In the genomic region with DNA sequence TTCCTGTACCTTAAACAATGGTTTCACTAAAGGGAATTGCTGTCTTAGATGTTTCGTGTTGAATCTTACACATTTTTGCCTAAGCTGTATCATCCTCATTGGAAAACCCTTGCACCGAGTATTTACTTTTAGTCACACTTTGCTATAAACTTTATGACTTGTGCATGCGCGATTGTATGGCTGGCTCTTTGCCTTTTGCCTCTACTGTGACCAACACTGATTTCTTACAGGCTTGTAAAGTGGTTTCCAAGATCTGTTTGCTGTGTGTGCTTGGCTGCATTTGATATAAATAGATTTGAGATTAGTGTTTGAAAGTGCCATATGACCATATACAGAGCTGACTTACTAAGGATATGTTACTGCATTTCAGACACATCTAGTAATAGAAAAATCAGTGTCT, we compare ENCODE assay signal across 12 cellular contexts. TPM values are rescaled to one million over a fixed set of nuclear protein-coding genes. Genes with fewer than 3 reads are reported as not detected.
DNase-seq lines count a peak whose midpoint lies in the region; ATAC-seq and TF ChIP-seq lines count a peak whose summit lies in the region.
"Had no signal": no experiment of that assay in that cellular context is flagged by ENCODE, and none has a peak within 500 bp of the region (broad histone marks: within the 10 kb centered on the region; RNA-seq: fewer than 3 reads in every experiment).

No MANE protein-coding gene starts in this region.

- H3K36me3 Mint-ChIP-seq in activated T-cell treated with anti-CD3 and anti-CD28 coated beads, Interleukin-2, amount 50 U/mL, for 24 hours (ENCODE audit: low read depth), result peaks cover 31% of the 10 kb centered on the region
- H3K36me3 Mint-ChIP-seq in T-cell, result peaks cover 24% of the 10 kb centered on the region

- ATAC-seq in T-cell (replicated peaks in 1 of 4), result no peak

- H3K27ac ChIP-seq in left ventricle myocardium inferior (replicated peaks), result peak overlapping the region; percentile 75
- H3K27ac ChIP-seq in spleen, result peak overlapping the region in 5 of 8 donors; percentile 20 to 42 (median 23)

- H3K9me3 Mint-ChIP-seq in activated T-cell treated with anti-CD3 and anti-CD28 coated beads, Interleukin-2, amount 50 U/mL, for 24 hours, result no peaks in the 10 kb centered on the region
- H3K9me3 Mint-ChIP-seq in T-cell, result no peaks in the 10 kb centered on the region

- POLR2A ChIA-PET in T-cell (lab: Charles Lee), result interaction anchor here in 1 of 2 donors (0.5 to 0.7 kb wide), 2 partner anchors 17 to 56 kb away, joined by 3 to 10 read pairs; no protein-coding TSS in a partner anchor

- no peak for TF ChIP-seq POLR2A in spleen (IDR thresholded peaks at IDR 0.05)

- intact Hi-C loops in left ventricle myocardium inferior (cut with micrococcal nuclease), result no loop called here
- intact Hi-C loops in spleen (cut with DNase I; ENCODE audit: low total_unique reads), result no loop called here

- H3K36me3 ChIP-seq in left ventricle myocardium inferior, result no peaks in the 10 kb centered on the region
- peaks cover 0 to 20% (median 0%) of the 10 kb centered on the region in 6 donors for H3K36me3 ChIP-seq in spleen

- H3K27me3 Mint-ChIP-seq in activated T-cell treated with anti-CD3 and anti-CD28 coated beads, Interleukin-2, amount 50 U/mL, for 24 hours, result no peaks in the 10 kb centered on the region
- H3K27me3 Mint-ChIP-seq in T-cell, result no peaks in the 10 kb centered on the region

- DNase-seq in activated T-cell treated with anti-CD3 and anti-CD28 coated beads, Interleukin-2, amount 50 U/mL, for 24 hours, result no peak
- DNase-seq in activated T-cell treated with anti-CD3 and anti-CD28 coated beads for 4 hours, result no peak
- no peak for DNase-seq in T-cell
- no peak for DNase-seq in left ventricle myocardium inferior
- DNase-seq in spleen, result no peak
- no peak for DNase-seq in GM19238 (ENCODE audit: insufficient read length, low spot score)
- DNase-seq in SW 1271 (lab: John Stamatoyannopoulos, UW), result no peak
- DNase-seq in NCI-H2029 treated with DMSO at 0.1 percent for 48 hours (lab: John Stamatoyannopoulos, UW), result no peak
- DNase-seq: activated CD4-positive, alpha-beta T cell treated with anti-CD3 and anti-CD28 coated beads for 4 hours; effector CD4-positive, alpha-beta T cell; GDM1; NCI-H446 had no signal

- TF ChIP-seq CTCF in left ventricle myocardium inferior (IDR thresholded peaks at IDR 0.05; ENCODE audit: borderline replicate concordance) (no peak), spleen (IDR thresholded peaks at IDR 0.05 in 8 of 11, conservative IDR thresholded peaks at IDR 0.05 in 3 of 11) (no peak)

- H3K4me3 ChIP-seq in left ventricle myocardium inferior, result peak overlapping the region; percentile 12
- no peak overlapping the region for H3K4me3 ChIP-seq in spleen

- H3K4me1 ChIP-seq in left ventricle myocardium inferior (peaks cover 74% of the 10 kb centered on the region), spleen (peaks cover 13 to 96% (median 77%) of the 10 kb centered on the region in 6 donors)

- no peak overlapping the region for H3K4me3 Mint-ChIP-seq in activated T-cell treated with anti-CD3 and anti-CD28 coated beads, Interleukin-2, amount 50 U/mL, for 24 hours
- H3K4me3 Mint-ChIP-seq in T-cell, result peak overlapping the region in 2 of 3 donors; percentile 13 to 41

- H3K27ac Mint-ChIP-seq in activated T-cell treated with anti-CD3 and anti-CD28 coated beads, Interleukin-2, amount 50 U/mL, for 24 hours, result peak overlapping the region; percentile 74
- H3K27ac Mint-ChIP-seq in T-cell, result peak overlapping the region; percentile 75 to 76

- H3K9me3 ChIP-seq in left ventricle myocardium inferior (replicated peaks), result no peaks in the 10 kb centered on the region
- no peaks in the 10 kb centered on the region for H3K9me3 ChIP-seq in spleen

- H3K4me1 Mint-ChIP-seq in activated T-cell treated with anti-CD3 and anti-CD28 coated beads, Interleukin-2, amount 50 U/mL, for 24 hours (ENCODE audit: low read depth), result peaks cover 74% of the 10 kb centered on the region
- H3K4me1 Mint-ChIP-seq in T-cell, result peaks cover 83 to 89% (median 88%) of the 10 kb centered on the region in 3 donors

- 85 to 94% (median 89%) methylated on average over 4 of the region's 4 CpGs for WGBS in spleen, 5 donors

- H3K27me3 ChIP-seq in left ventricle myocardium inferior (ENCODE audit: low read depth), result no peaks in the 10 kb centered on the region
- H3K27me3 ChIP-seq in spleen (replicated peaks in 1 of 7), result no peaks in the 10 kb centered on the region

- CTCF ChIA-PET in T-cell (lab: Charles Lee), result interaction anchor here (0.6 to 0.9 kb wide), 3 partner anchors 12 to 19 kb away, joined by 5 to 6 read pairs (median 6); no protein-coding TSS in a partner anchor

RNA-seq across cellular contexts. Expression of a gene that starts 40.5 kb away (rescaled TPM):
- total RNA-seq in T-cell (100 to 1,000 TPM; 113 to 167 (median 149) TPM), left ventricle myocardium inferior (102 TPM), spleen (100 to 1,000 TPM in 3 of 7 donors, 10 to 100 TPM in 4; 69.1 to 120 (median 97.0) TPM)
- 10 to 100 TPM; 31.0 to 51.5 (median 31.8) TPM for polyA plus RNA-seq in spleen
